Comparison of ENCODE assay signal across 8 cellular contexts in the genomic region with DNA sequence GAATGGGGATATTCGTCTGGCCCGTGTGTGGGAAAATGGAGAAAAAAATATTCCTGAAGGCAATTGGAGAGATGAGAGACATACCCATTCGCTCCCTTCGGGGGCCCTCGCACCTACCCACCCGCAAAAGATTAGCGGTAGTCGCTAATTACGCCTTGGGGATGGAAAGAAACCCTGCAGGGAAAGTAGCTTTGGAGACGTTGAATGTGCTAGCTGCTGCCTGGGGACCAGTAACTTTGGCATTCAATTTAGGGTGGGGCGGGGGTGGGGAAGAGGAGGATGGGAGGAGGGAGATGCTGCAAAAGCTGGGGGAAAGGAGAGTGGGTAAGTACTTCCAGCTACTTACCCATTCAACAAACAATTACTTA. TPM values are rescaled to one million over a fixed set of nuclear protein-coding genes. Genes with fewer than 3 reads are reported as not detected.
DNase-seq lines count a peak whose midpoint lies in the region; ATAC-seq lines count a peak whose summit lies in the region.

No MANE protein-coding gene starts in this region.

- no peak overlapping the region for H4K91ac ChIP-seq in mesenchymal stem cell (ENCODE audit: low read length)

- no peak overlapping the region for H2AK5ac ChIP-seq in mesenchymal stem cell (ENCODE audit: low read length, severe bottlenecking)

- H3K27me3 Mint-ChIP-seq in activated naive CD4-positive, alpha-beta T cell treated with anti-CD3 and anti-CD28 coated beads for 36 hours (ENCODE audit: low read depth) = no peaks in the 10 kb centered on the region

- H2BK15ac ChIP-seq in mesenchymal stem cell (ENCODE audit: low read depth, poor library complexity, severe bottlenecking) = no peak overlapping the region

- H3K36me3 ChIP-seq in adipocyte (ENCODE audit: control insufficient read depth, insufficient read depth, low read length, severe bottlenecking) = no peaks in the 10 kb centered on the region
- no peaks in the 10 kb centered on the region for H3K36me3 ChIP-seq in mesenchymal stem cell (ENCODE audit: control insufficient read depth in 1 of 2, insufficient read depth in 2 of 2, low read depth in 1 of 2, low read length in 2 of 2)

- no peak overlapping the region for H3K4ac ChIP-seq in mesenchymal stem cell (ENCODE audit: low read depth in 1 of 2, low read length in 2 of 2)

- H3K9me3 ChIP-seq in adipocyte (ENCODE audit: control insufficient read depth, low read length) = peaks cover 12% of the 10 kb centered on the region
- peaks cover 5% of the 10 kb centered on the region for H3K9me3 ChIP-seq in mesenchymal stem cell (ENCODE audit: control insufficient read depth, low read length)

- CTCF ChIA-PET in activated naive CD4-positive, alpha-beta T cell treated with anti-CD3 and anti-CD28 coated beads for 36 hours (lab: Charles Lee) = interaction anchor here (0.5 kb wide), 1 partner anchor 139 kb away, joined by 4 read pairs; no protein-coding TSS in a partner anchor

- no peak overlapping the region for H2BK120ac ChIP-seq in mesenchymal stem cell (ENCODE audit: low read depth, low read length)

- no peak overlapping the region for H4K8ac ChIP-seq in mesenchymal stem cell (ENCODE audit: low read length)

- no peak for DNase-seq in activated naive CD4-positive, alpha-beta T cell treated with anti-CD3 and anti-CD28 coated beads for 36 hours
- no peak for DNase-seq in activated naive CD4-positive, alpha-beta T cell (lab: John Stamatoyannopoulos, UW)
- DNase-seq in adipocyte (ENCODE audit: low read depth) (no peak), mesenchymal stem cell (no peak), CD1c-positive myeloid dendritic cell (ENCODE audit: extremely low spot score) (no peak), NCI-H510A treated with DMSO at 0.1 percent for 48 hours (lab: John Stamatoyannopoulos, UW) (no peak), T-helper 9 cell (no peak)

- H3K18ac ChIP-seq in mesenchymal stem cell (ENCODE audit: low read depth in 1 of 2, low read length in 2 of 2) = no peak overlapping the region

- H3K36me3 Mint-ChIP-seq in activated naive CD4-positive, alpha-beta T cell treated with anti-CD3 and anti-CD28 coated beads for 36 hours (ENCODE audit: low read depth) = peaks cover 7% of the 10 kb centered on the region

- H3K27me3 ChIP-seq in adipocyte (replicated peaks; ENCODE audit: control insufficient read depth, insufficient read depth, low read length) (peaks cover 5% of the 10 kb centered on the region), mesenchymal stem cell (ENCODE audit: control insufficient read depth in 1 of 2, insufficient read depth in 1 of 2, low read length in 2 of 2) (no peaks in the 10 kb centered on the region)

- H3K9ac ChIP-seq in adipocyte (ENCODE audit: low read length) (peak overlapping the region; percentile 75), mesenchymal stem cell (ENCODE audit: low read length) (peak overlapping the region; percentile 36)

- peaks cover 2% of the 10 kb centered on the region for H3K9me3 Mint-ChIP-seq in activated naive CD4-positive, alpha-beta T cell treated with anti-CD3 and anti-CD28 coated beads for 36 hours

- peaks cover 13% of the 10 kb centered on the region for H3K4me1 Mint-ChIP-seq in activated naive CD4-positive, alpha-beta T cell treated with anti-CD3 and anti-CD28 coated beads for 36 hours (ENCODE audit: low read depth)

- H3K4me2 ChIP-seq in mesenchymal stem cell (ENCODE audit: low read length, poor library complexity, severe bottlenecking) = peak overlapping the region; percentile 57

- H2AFZ ChIP-seq in mesenchymal stem cell (ENCODE audit: low read depth, low read length) = peak overlapping the region; percentile 14

- peak overlapping the region; percentile 96 for H3K4me3 Mint-ChIP-seq in activated naive CD4-positive, alpha-beta T cell treated with anti-CD3 and anti-CD28 coated beads for 36 hours

- H3K79me1 ChIP-seq in mesenchymal stem cell (replicated peaks; ENCODE audit: low read length, poor library complexity, severe bottlenecking) = peaks cover 4% of the 10 kb centered on the region

- intact Hi-C loops in activated naive CD4-positive, alpha-beta T cell treated with anti-CD3 and anti-CD28 coated beads for 36 hours (cut with micrococcal nuclease) = loop anchor here (1.0 to 10.0 kb wide), 7 partner anchors 58 to 772 kb away; a partner anchor contains a TSS

- no peak overlapping the region for H2BK5ac ChIP-seq in mesenchymal stem cell (ENCODE audit: low read depth, low read length, poor library complexity, severe bottlenecking)

- H3K27ac ChIP-seq in mesenchymal stem cell (ENCODE audit: low read length, poor library complexity, severe bottlenecking) = no peak overlapping the region

- 0% methylated on average over 2 of the region's 11 CpGs for WGBS in mesenchymal stem cell

- H3K4me3 ChIP-seq in adipocyte (ENCODE audit: low read length) (peak overlapping the region; percentile 90), mesenchymal stem cell (ENCODE audit: insufficient read depth in 1 of 2, low read depth in 1 of 2, low read length in 2 of 2) (peak overlapping the region; percentile 52 to 88)

- H3K4me1 ChIP-seq in adipocyte (ENCODE audit: control insufficient read depth, insufficient read depth, low read length) = peaks cover 6% of the 10 kb centered on the region
- no peaks in the 10 kb centered on the region for H3K4me1 ChIP-seq in mesenchymal stem cell (ENCODE audit: control insufficient read depth, insufficient read depth, low read depth, low read length)

- peak overlapping the region; percentile 80 for H3K27ac Mint-ChIP-seq in activated naive CD4-positive, alpha-beta T cell treated with anti-CD3 and anti-CD28 coated beads for 36 hours

- ATAC-seq in HG03066 (IDR thresholded peaks at IDR 0.05; ENCODE audit: low read depth, unreplicated experiment) = peak; percentile 33

- no peak overlapping the region for H3K23ac ChIP-seq in mesenchymal stem cell (ENCODE audit: low read length in 2 of 2)

- no peak overlapping the region for H3K14ac ChIP-seq in mesenchymal stem cell (ENCODE audit: low read length in 2 of 2)

- H2BK12ac ChIP-seq in mesenchymal stem cell (ENCODE audit: low read length in 2 of 2) = no peak overlapping the region

RNA-seq across cellular contexts. Expression of a gene that starts 0.4 kb away (rescaled TPM):
- total RNA-seq in activated naive CD4-positive, alpha-beta T cell treated with anti-CD3 and anti-CD28 coated beads for 36 hours = 10 to 100 TPM; 15.6 to 16.6 TPM
- 9.1 TPM for polyA plus RNA-seq in mesenchymal stem cell (2013, experiment 1 of 2)
- polyA plus RNA-seq in mesenchymal stem cell (2013, experiment 2 of 2) = 8.7 TPM

RNA-seq across cellular contexts. Expression of a gene that starts 58.0 kb away (rescaled TPM):
- total RNA-seq in activated naive CD4-positive, alpha-beta T cell treated with anti-CD3 and anti-CD28 coated beads for 36 hours = under 1 TPM; 0.72 to 0.76 TPM
- 0.52 TPM for polyA plus RNA-seq in mesenchymal stem cell (2013, experiment 1 of 2)
- polyA plus RNA-seq in mesenchymal stem cell (2013, experiment 2 of 2) = 0.63 TPM
